Comparison of ENCODE assay signal across 10 cellular contexts in genomic region chr7:2979276-2979675, GRCh38.
DNase-seq lines count a peak whose midpoint lies in the region; ATAC-seq, FAIRE-seq and TF ChIP-seq lines count a peak whose summit lies in the region.
"Had no signal": no experiment of that assay in that cellular context is flagged by ENCODE, and none has a peak within 500 bp of the region (broad histone marks: within the 10 kb centered on the region; RNA-seq: fewer than 3 reads in every experiment).

No MANE protein-coding gene starts in this region.

- H3K4me3 ChIP-seq in GM06990 (replicated peaks; ENCODE audit: low read depth, low read length) (peak overlapping the region; percentile 52), left lung (peak overlapping the region in 1 of 2 donors; percentile 17)

- intact Hi-C loops in left lung (cut with DNase I), result no loop called here

- TF ChIP-seq CTCF in GM06990 (IDR thresholded peaks at IDR 0.05; ENCODE audit: insufficient read depth, low read length, poor library complexity, severe bottlenecking) (peak; percentile 48), left lung (IDR thresholded peaks at IDR 0.05) (no peak), D721Med (IDR thresholded peaks at IDR 0.05; ENCODE audit: insufficient read depth, missing control alignments) (no peak)

- ATAC-seq in GM19395 (IDR thresholded peaks at IDR 0.05; ENCODE audit: unreplicated experiment) (peak; percentile 41), left lung (peak; percentile 14)

- H3K9me3 ChIP-seq in left lung, result no peaks in the 10 kb centered on the region

- no peak overlapping the region for H3K27ac ChIP-seq in left lung

- FAIRE-seq in D721Med (lab: Jason Lieb, UNC), result no peak

- DNase-seq in GM06990 (ENCODE audit: extremely low read depth, insufficient read length), result peak; percentile 62
- peak; percentile 43 for DNase-seq in RPMI8226
- peak in 1 of 2 donors; percentile 21 for DNase-seq in left lung
- DNase-seq in SHP77 treated with DMSO at 0.1 percent for 48 hours (lab: John Stamatoyannopoulos, UW), result no peak
- DNase-seq in NCI-H1436 treated with DMSO at 0.1 percent for 48 hours (lab: John Stamatoyannopoulos, UW), result no peak
- no peak for DNase-seq in DMS53 (lab: John Stamatoyannopoulos, UW)
- no peak for DNase-seq in D721Med (ENCODE audit: insufficient read length, low spot score)
- DNase-seq: IMR-90, NCI-H524 treated with DMSO at 0.1 percent for 48 hours had no signal

- peaks cover 0 to 14% of the 10 kb centered on the region in 2 donors for H3K4me1 ChIP-seq in left lung

- H3K36me3 ChIP-seq in GM06990 (ENCODE audit: control insufficient read depth, insufficient read depth, low read length) (peaks cover 2% of the 10 kb centered on the region), left lung (no peaks in the 10 kb centered on the region)

- H3K27me3 ChIP-seq in GM06990 (replicated peaks; ENCODE audit: control insufficient read depth, insufficient read depth, low read length) (no peaks in the 10 kb centered on the region), left lung (peaks cover 0 to 51% of the 10 kb centered on the region in 2 donors)

Comparison
In these comparisons a context has a peak if more than half of its experiments do, and no peak if none do; other contexts are left out.
1. DNase-seq: peak in GM06990 (single experiment) and RPMI8226 (single experiment); none in SHP77 treated with DMSO at 0.1 percent for 48 hours (single experiment), NCI-H1436 treated with DMSO at 0.1 percent for 48 hours (single experiment), DMS53 (single experiment) and D721Med (single experiment).